In genomic region chr1:205783904-205784303, GRCh38 we compare ENCODE assay signal across 13 cellular contexts. TPM values are rescaled to one million over a fixed set of nuclear protein-coding genes. Genes with fewer than 3 reads are reported as not detected.
A peak's percentile ranks its signal among the peaks of the same experiment; 100 is the strongest.
DNase-seq lines count a peak whose midpoint lies in the region; ATAC-seq and TF ChIP-seq lines count a peak whose summit lies in the region.
"Had no signal": no experiment of that assay in that cellular context is flagged by ENCODE, and none has a peak within 500 bp of the region (broad histone marks: within the 10 kb centered on the region; RNA-seq: fewer than 3 reads in every experiment).

No MANE protein-coding gene starts in this region.

- no peak overlapping the region for H2AFZ ChIP-seq in PC-3 (ENCODE audit: low read length)

- H3K27me3 ChIP-seq in BLaER1 (no peaks in the 10 kb centered on the region), gastroesophageal sphincter (no peaks in the 10 kb centered on the region), psoas muscle (ENCODE audit: insufficient read depth in 3 of 3, low read length in 2 of 3) (no peaks in the 10 kb centered on the region), PC-3 (ENCODE audit: low read length) (no peaks in the 10 kb centered on the region)
- H3K27me3 ChIP-seq: testis had no signal

- H3K4me2 ChIP-seq in BLaER1 (0 out of 2 replicates have a peak overlapping the region, but pooled peaks have one; percentile 66), PC-3 (ENCODE audit: low read length) (no peak overlapping the region)
- H3K4me2 ChIP-seq: KMS-11 had no signal

- no peaks in the 10 kb centered on the region for H3K79me2 ChIP-seq in PC-3 (ENCODE audit: low read length)

- no peak for TF ChIP-seq EP300 in gastroesophageal sphincter (IDR thresholded peaks at IDR 0.05)

- H4K20me1 ChIP-seq in BLaER1 (no peaks in the 10 kb centered on the region), PC-3 (ENCODE audit: low read length) (no peaks in the 10 kb centered on the region)

- POLR2A ChIA-PET in PC-3 (lab: Charles Lee; ENCODE audit: unreplicated experiment), result no interaction called here

- peaks cover 17% of the 10 kb centered on the region for H3K4me1 ChIP-seq in BLaER1
- H3K4me1 ChIP-seq in gastroesophageal sphincter, result peaks cover 0 to 23% (median 0%) of the 10 kb centered on the region in 3 donors
- H3K4me1 ChIP-seq in psoas muscle, result peaks cover 15% of the 10 kb centered on the region
- no peaks in the 10 kb centered on the region for H3K4me1 ChIP-seq in PC-3 (ENCODE audit: insufficient read depth, low read length)
- H3K4me1 ChIP-seq: testis had no signal

- intact Hi-C loops in psoas muscle (cut with DNase I), result no loop called here
- intact Hi-C loops in PC-3 (cut with micrococcal nuclease), result no loop called here

- TF ChIP-seq POLR2A in gastroesophageal sphincter (IDR thresholded peaks at IDR 0.05), result no peak

- no peak overlapping the region for H3K9ac ChIP-seq in BLaER1
- H3K9ac ChIP-seq in PC-3 (ENCODE audit: low read length), result no peak overlapping the region
- H3K9ac ChIP-seq: KMS-11 had no signal

- TF ChIP-seq CTCF in gastroesophageal sphincter (IDR thresholded peaks at IDR 0.05), result no peak
- no peak for TF ChIP-seq CTCF in psoas muscle (IDR thresholded peaks at IDR 0.05)
- no peak for TF ChIP-seq CTCF in PC-3 (conservative IDR thresholded peaks at IDR 0.05; ENCODE audit: low read depth, low read length)

- H3K9me3 ChIP-seq in BLaER1 (no peaks in the 10 kb centered on the region), gastroesophageal sphincter (no peaks in the 10 kb centered on the region), psoas muscle (no peaks in the 10 kb centered on the region), PC-3 (ENCODE audit: low read length) (no peaks in the 10 kb centered on the region)
- H3K9me3 ChIP-seq: testis had no signal

- CTCF ChIA-PET in PC-3 (lab: Charles Lee), result no interaction called here

- H3K27ac ChIP-seq in BLaER1, result no peak overlapping the region
- peak overlapping the region; percentile 46 for H3K27ac ChIP-seq in angular gyrus (ENCODE audit: low read depth, low read length)
- peak overlapping the region; percentile 59 to 81 (median 80) for H3K27ac ChIP-seq in gastroesophageal sphincter
- H3K27ac ChIP-seq in psoas muscle, result peak overlapping the region; percentile 62
- H3K27ac ChIP-seq in PC-3 (ENCODE audit: low read length), result no peak overlapping the region
- H3K27ac ChIP-seq: KMS-11, testis had no signal

- WGBS in gastroesophageal sphincter (ENCODE audit: low coverage in 1 of 2), 2 donors, result 57 to 67% methylated on average over 2 of the region's 4 CpGs
- 28 to 40% (median 30%) methylated on average over 4 of the region's 4 CpGs for WGBS in psoas muscle, 3 donors

- H3F3A ChIP-seq in PC-3 (ENCODE audit: low read length, unreplicated experiment), result no peaks in the 10 kb centered on the region

- DNase-seq in psoas muscle (peak; percentile 65 to 80), PC-3 (no peak), SKM-1 (lab: John Stamatoyannopoulos, UW; ENCODE audit: unreplicated experiment) (no peak)
- DNase-seq: activated CD4-positive, alpha-beta T cell treated with anti-CD3 and anti-CD28 coated beads, Interleukin-2, amount 50 U/mL, for 1 hour; effector memory CD8-positive, alpha-beta T cell; NCI-H187; testis had no signal

- BruUV-seq in PC-3 (replicated peaks; lab: Mats Ljungman, UMichigan), result no TSS peak

- H3K36me3 ChIP-seq in BLaER1, result 0 out of 2 replicates have a peak, but pooled peaks cover 2% of the 10 kb centered on the region
- H3K36me3 ChIP-seq in gastroesophageal sphincter, result no peaks in the 10 kb centered on the region
- no peaks in the 10 kb centered on the region for H3K36me3 ChIP-seq in psoas muscle (ENCODE audit: insufficient read depth in 1 of 2, low read depth in 1 of 2)
- H3K36me3 ChIP-seq in PC-3 (ENCODE audit: low read depth, low read length), result no peaks in the 10 kb centered on the region

- ATAC-seq in gastroesophageal sphincter, result peak; percentile 81
- peak; percentile 83 to 90 (median 88) for ATAC-seq in psoas muscle
- no peak for ATAC-seq in PC-3
- ATAC-seq in GM18867 (IDR thresholded peaks at IDR 0.05; ENCODE audit: unreplicated experiment), result no peak
- ATAC-seq in HG03457 (IDR thresholded peaks at IDR 0.05; ENCODE audit: unreplicated experiment), result no peak
- ATAC-seq: effector memory CD8-positive, alpha-beta T cell had no signal

- H3K9me2 ChIP-seq in PC-3 (replicated peaks; ENCODE audit: low read length), result no peaks in the 10 kb centered on the region

- H3K4me3 ChIP-seq in BLaER1, result no peak overlapping the region
- H3K4me3 ChIP-seq in gastroesophageal sphincter, result no peak overlapping the region
- no peak overlapping the region for H3K4me3 ChIP-seq in psoas muscle
- H3K4me3 ChIP-seq in PC-3 (ENCODE audit: low read length), result no peak overlapping the region
- H3K4me3 ChIP-seq: testis had no signal

RNA-seq across cellular contexts. Expression of gene RAB29, which starts 8.6 kb away (rescaled TPM):
- 10 to 100 TPM; 17.0 to 74.8 (median 43.4) TPM for total RNA-seq in gastroesophageal sphincter
- total RNA-seq in psoas muscle, result 1 to 10 TPM; 5.9 to 8.3 (median 6.4) TPM
- polyA plus RNA-seq in psoas muscle, result 10 to 100 TPM in 1 of 3 donors, 1 to 10 TPM in 2; 5.3 to 20.5 (median 5.5) TPM
- 7.4 and 7.9 TPM in 2 replicates for total RNA-seq in PC-3 (2014; rRNA removed)

RNA-seq across cellular contexts. Expression of gene SLC41A1, which starts 29.1 kb away (rescaled TPM):
- total RNA-seq in gastroesophageal sphincter (10 to 100 TPM; 20.9 to 38.7 (median 29.1) TPM), psoas muscle (10 to 100 TPM; 54.1 to 87.7 (median 67.4) TPM), PC-3 (2014; rRNA removed) (17.2 and 22.8 TPM in 2 replicates)
- polyA plus RNA-seq in psoas muscle, result 10 to 100 TPM; 19.8 to 42.9 (median 25.7) TPM

RNA-seq across cellular contexts. Expression of gene NUCKS1, which starts 33.9 kb away (rescaled TPM):
- total RNA-seq in gastroesophageal sphincter, result 100 to 1,000 TPM; 130 to 180 (median 138) TPM
- 100 to 1,000 TPM; 140 to 174 (median 151) TPM for total RNA-seq in psoas muscle
- 10 to 100 TPM; 28.3 to 53.2 (median 35.3) TPM for polyA plus RNA-seq in psoas muscle
- total RNA-seq in PC-3 (2014; rRNA removed), result 101 and 122 TPM in 2 replicates

Comparison
In these comparisons a context has a peak if more than half of its experiments do, and no peak if none do; other contexts are left out.
1. H3K27ac ChIP-seq: peak in angular gyrus (single experiment), gastroesophageal sphincter (4 of 4) and psoas muscle (single experiment); none in BLaER1 (single experiment) and PC-3 (single experiment).
2. ATAC-seq: peak in gastroesophageal sphincter (single experiment) and psoas muscle (4 of 4); none in PC-3 (single experiment), GM18867 (single experiment) and HG03457 (single experiment).
3. DNase-seq: peak in psoas muscle (2 of 2); none in PC-3 (single experiment) and SKM-1 (single experiment).